Comparison of ENCODE assay signal across 17 cellular contexts in the genomic region with DNA sequence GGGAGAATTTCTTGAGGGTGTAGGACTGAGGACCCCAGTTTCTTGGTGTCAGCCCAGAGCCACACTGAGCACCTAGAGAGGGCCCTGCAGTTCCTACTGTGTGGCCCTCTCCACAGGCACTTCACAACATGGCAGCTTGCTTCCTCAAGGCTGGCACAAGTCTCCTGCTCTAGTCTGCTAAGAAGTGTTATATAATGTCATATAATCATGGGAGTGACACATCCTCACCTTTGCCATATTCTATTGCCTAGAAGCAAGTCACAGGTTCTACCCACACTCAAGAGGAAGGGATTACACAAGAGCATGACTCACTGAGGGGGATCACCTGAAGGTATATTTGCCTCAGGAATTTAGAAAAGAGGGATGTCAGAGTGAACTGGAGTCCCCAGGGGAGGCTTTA. TPM values are rescaled to one million over a fixed set of nuclear protein-coding genes. Genes with fewer than 3 reads are reported as not detected.
DNase-seq lines count a peak whose midpoint lies in the region; ATAC-seq, FAIRE-seq and TF ChIP-seq lines count a peak whose summit lies in the region.
"Had no signal": no experiment of that assay in that cellular context is flagged by ENCODE, and none has a peak within 500 bp of the region (broad histone marks: within the 10 kb centered on the region; RNA-seq: fewer than 3 reads in every experiment).

No MANE protein-coding gene starts in this region.

- H2AFZ ChIP-seq in astrocyte (ENCODE audit: low read depth, low read length), result no peak overlapping the region

- DNase-seq in CD1c-positive myeloid dendritic cell (ENCODE audit: extremely low spot score), result peak; percentile 16
- DNase-seq in astrocyte (ENCODE audit: low read depth), result no peak
- DNase-seq in left lung, result no peak
- DNase-seq in RKO (ENCODE audit: low spot score), result no peak
- DNase-seq in stimulated activated CD4-positive, alpha-beta T cell treated with anti-CD3 and anti-CD28 coated beads, Interleukin-2, amount 100 ng/mL, for 48 hours, result no peak
- DNase-seq: NCI-H1048; psoas muscle; Right ventricle myocardium superior; stimulated activated CD4-positive, alpha-beta T cell treated with anti-CD3 and anti-CD28 coated beads, Interleukin-2, amount 100 ng/mL, for 24 hours had no signal

- CTCF ChIA-PET in HEK293 (lab: Yijun Ruan, JAX), result no interaction called here

- peaks cover 7% of the 10 kb centered on the region for H3K4me1 Mint-ChIP-seq in astrocyte (ENCODE audit: low read depth, unreplicated experiment)
- H3K4me1 Mint-ChIP-seq: B cell had no signal

- H3K4me3 ChIP-seq in HEK293 (ENCODE audit: low read depth, low read length) (no peak overlapping the region), astrocyte (ENCODE audit: insufficient read depth, low read depth, low read length) (no peak overlapping the region), left lung (no peak overlapping the region)
- H3K4me3 ChIP-seq: psoas muscle had no signal

- peak overlapping the region; percentile 9 for H3K4me3 Mint-ChIP-seq in astrocyte (ENCODE audit: unreplicated experiment)
- H3K4me3 Mint-ChIP-seq: activated naive CD8-positive, alpha-beta T cell; B cell had no signal

- H3K4me1 ChIP-seq in HEK293 (ENCODE audit: control insufficient read depth, insufficient read depth, low read length) (peaks cover 2% of the 10 kb centered on the region; the same call in 1 of the 2 replicates), astrocyte (ENCODE audit: insufficient read depth, low read length) (peaks cover 9% of the 10 kb centered on the region), left lung (peaks cover 4 to 18% of the 10 kb centered on the region in 2 donors)

- H3K36me3 Mint-ChIP-seq in astrocyte (ENCODE audit: low read depth, unreplicated experiment), result no peaks in the 10 kb centered on the region
- H3K36me3 Mint-ChIP-seq: activated naive CD8-positive, alpha-beta T cell had no signal

- FAIRE-seq in astrocyte (lab: Jason Lieb, UNC), result no peak
- FAIRE-seq: colon, GM12891, TTC549 had no signal

- no peaks in the 10 kb centered on the region for H3K79me2 ChIP-seq in astrocyte (ENCODE audit: insufficient read depth, low read length)

- H4K20me1 ChIP-seq in astrocyte (ENCODE audit: insufficient read depth, low read length), result no peaks in the 10 kb centered on the region

- H3K9me3 ChIP-seq in HEK293 (ENCODE audit: control insufficient read depth, insufficient read depth, low read depth, low read length), result no peaks in the 10 kb centered on the region
- H3K9me3 ChIP-seq in astrocyte (ENCODE audit: insufficient read depth, low read depth, low read length), result no peaks in the 10 kb centered on the region
- H3K9me3 ChIP-seq in left lung, result no peaks in the 10 kb centered on the region
- H3K9me3 ChIP-seq: psoas muscle had no signal

- H3K27ac Mint-ChIP-seq in astrocyte (ENCODE audit: unreplicated experiment), result no peak overlapping the region
- H3K27ac Mint-ChIP-seq: activated naive CD8-positive, alpha-beta T cell; B cell had no signal

- H3K27ac ChIP-seq in HEK293 (ENCODE audit: extremely low read depth, low read depth, low read length), result no peak overlapping the region
- H3K27ac ChIP-seq in astrocyte (ENCODE audit: low read depth, low read length), result no peak overlapping the region
- H3K27ac ChIP-seq in left lung, result peak overlapping the region in 1 of 2 donors; percentile 29
- H3K27ac ChIP-seq: psoas muscle had no signal

- TF ChIP-seq CTCF in HEK293 (tag by site-specific recombination; IDR thresholded peaks at IDR 0.05) (no peak), astrocyte (IDR thresholded peaks at IDR 0.05; ENCODE audit: insufficient read depth, low read depth, low read length) (no peak), left lung (IDR thresholded peaks at IDR 0.05) (no peak)

- no peak overlapping the region for H3K9ac ChIP-seq in astrocyte (ENCODE audit: low read length)

- no peaks in the 10 kb centered on the region for H3K27me3 Mint-ChIP-seq in astrocyte (ENCODE audit: low read depth, unreplicated experiment)

- no peaks in the 10 kb centered on the region for H3K9me3 Mint-ChIP-seq in astrocyte (ENCODE audit: unreplicated experiment)

- ATAC-seq in left lung, result peak; percentile 40
- ATAC-seq in GM19397 (IDR thresholded peaks at IDR 0.05; ENCODE audit: unreplicated experiment), result no peak
- ATAC-seq in HG02588 (IDR thresholded peaks at IDR 0.05; ENCODE audit: unreplicated experiment), result no peak
- ATAC-seq: psoas muscle had no signal

- no peak overlapping the region for H3K4me2 ChIP-seq in astrocyte (ENCODE audit: low read length)

- intact Hi-C loops in left lung (cut with DNase I), result no loop called here

- no peaks in the 10 kb centered on the region for H3K27me3 ChIP-seq in astrocyte (ENCODE audit: insufficient read depth, low read length)
- no peaks in the 10 kb centered on the region for H3K27me3 ChIP-seq in left lung

- POLR2A ChIA-PET in HEK293 (lab: Yijun Ruan, JAX), result no interaction called here

- H3K36me3 ChIP-seq in HEK293 (ENCODE audit: control insufficient read depth in 2 of 2, insufficient read depth in 1 of 2, low read length in 2 of 2) (no peaks in the 10 kb centered on the region), astrocyte (ENCODE audit: insufficient read depth, low read length) (no peaks in the 10 kb centered on the region), left lung (no peaks in the 10 kb centered on the region)

TF ChIP-seq in HEK293, 187 proteins besides CTCF, POLR2A, EP300 and RAD21 (continues in another document):
- no peak for TF ChIP-seq ZNF423 (tag by site-specific recombination; IDR thresholded peaks at IDR 0.05)
- TF ChIP-seq ZNF398 (tag by site-specific recombination; IDR thresholded peaks at IDR 0.05), result peak; percentile 65
- TF ChIP-seq YY2 (tag by site-specific recombination; IDR thresholded peaks at IDR 0.05), result 0 out of 2 replicates have a peak, but pooled peaks have one; percentile 33
- TF ChIP-seq ZNF239 (tag by site-specific recombination; IDR thresholded peaks at IDR 0.05), result no peak
- TF ChIP-seq ZNF366 (tag by site-specific recombination; conservative IDR thresholded peaks at IDR 0.05), result peak; percentile 72
- TF ChIP-seq SP3 (tag by site-specific recombination; IDR thresholded peaks at IDR 0.05), result peak; percentile 30
- 0 out of 2 replicates have a peak, but pooled peaks have one; percentile 68 for TF ChIP-seq ZNF184 (tag by site-specific recombination; IDR thresholded peaks at IDR 0.05)
- TF ChIP-seq GLIS1 (tag by site-specific recombination; IDR thresholded peaks at IDR 0.05), result peak; percentile 44
- TF ChIP-seq ZNF335 (tag by site-specific recombination; conservative IDR thresholded peaks at IDR 0.05), result peak; percentile 67
- no peak for TF ChIP-seq ZNF133 (tag by site-specific recombination; IDR thresholded peaks at IDR 0.05)
- TF ChIP-seq ZNF394 (tag by site-specific recombination; IDR thresholded peaks at IDR 0.05; ENCODE audit: borderline replicate concordance), result peak; percentile 35; the same call in 1 of the 2 replicates
- peak; percentile 89 for TF ChIP-seq MZF1 (tag by site-specific recombination; IDR thresholded peaks at IDR 0.05; ENCODE audit: borderline replicate concordance)
- TF ChIP-seq, protein P1, sequence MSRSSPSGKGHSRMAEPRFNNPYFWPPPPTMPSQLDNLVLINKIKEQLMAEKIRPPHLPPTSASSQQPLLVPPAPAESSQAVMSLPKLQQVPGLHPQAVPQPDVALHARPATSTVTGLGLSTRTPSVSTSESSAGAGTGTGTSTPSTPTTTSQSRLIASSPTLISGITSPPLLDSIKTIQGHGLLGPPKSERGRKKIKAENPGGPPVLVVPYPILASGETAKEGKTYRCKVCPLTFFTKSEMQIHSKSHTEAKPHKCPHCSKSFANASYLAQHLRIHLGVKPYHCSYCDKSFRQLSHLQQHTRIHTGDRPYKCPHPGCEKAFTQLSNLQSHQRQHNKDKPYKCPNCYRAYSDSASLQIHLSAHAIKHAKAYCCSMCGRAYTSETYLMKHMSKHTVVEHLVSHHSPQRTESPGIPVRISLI (tag by site-specific recombination; IDR thresholded peaks at IDR 0.05), result no peak
- TF ChIP-seq ZFP37 (tag by site-specific recombination; IDR thresholded peaks at IDR 0.05), result 0 out of 2 replicates have a peak, but pooled peaks have one; percentile 28
- 0 out of 2 replicates have a peak, but pooled peaks have one; percentile 17 for TF ChIP-seq PATZ1 (tag by site-specific recombination; IDR thresholded peaks at IDR 0.05)

RNA-seq across cellular contexts. Expression of gene SNX27, which starts 5.5 kb away (rescaled TPM):
- total RNA-seq in astrocyte, result 53.1 and 54.5 TPM in 2 replicates
- 10 to 100 TPM; 45.8 to 64.5 TPM for total RNA-seq in left lung
